In genomic region chr11:30917859-30918478, GRCh38 we compare ENCODE assay signal across 2 cellular contexts.
TF ChIP-seq lines count a peak whose summit lies in the region.

No MANE protein-coding gene starts in this region.

TF ChIP-seq in A549, 52 proteins besides CTCF, POLR2A, EP300 and RAD21 (continued from another document):
- no peak for TF ChIP-seq PBX3 (IDR thresholded peaks at IDR 0.05)

TF ChIP-seq in WTC11, 78 proteins besides CTCF, POLR2A, EP300 and RAD21 (continued from another document):
- TF ChIP-seq IRF1 (CRISPR knock-in tag; IDR thresholded peaks at IDR 0.05) = no peak
